ENCODE assay signal across 7 cellular contexts in the genomic region with DNA sequence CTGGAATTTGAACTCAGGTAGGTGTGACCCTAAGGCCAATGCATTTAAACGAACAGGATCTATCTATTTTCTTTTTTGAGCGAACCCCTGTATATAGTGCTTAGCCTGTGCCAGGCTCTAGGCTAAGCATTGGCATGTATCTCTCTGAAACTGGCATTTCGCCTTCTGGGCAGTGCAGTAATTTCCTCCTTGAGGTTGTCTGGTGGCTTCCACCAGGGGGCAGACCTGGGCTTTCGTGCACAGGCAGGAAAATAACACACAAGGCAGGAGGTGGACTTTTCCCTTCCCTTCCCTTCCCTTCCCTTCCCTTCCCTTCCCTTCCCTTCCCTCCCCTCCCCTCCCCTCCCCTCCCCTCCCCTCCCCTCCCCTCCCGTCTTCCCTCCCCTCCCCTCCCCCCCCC. TPM values are rescaled to one million over a fixed set of nuclear protein-coding genes. Genes with fewer than 3 reads are reported as not detected.
DNase-seq lines count a peak whose midpoint lies in the region; TF ChIP-seq lines count a peak whose summit lies in the region.

No MANE protein-coding gene starts in this region.

- CTCF ChIA-PET in MCF 10A (lab: Yijun Ruan, JAX): interaction anchor here (0.6 to 10.0 kb wide), 31 partner anchors 9 to 1417 kb away, joined by 3 to 248 read pairs (median 4); no protein-coding TSS in a partner anchor

- DNase-seq in NCI-H1694 treated with DMSO at 0.1 percent for 48 hours (lab: John Stamatoyannopoulos, UW) (peak; percentile 31), MCF 10A (ENCODE audit: unreplicated experiment) (peak; percentile 70), iris pigment epithelial cell (ENCODE audit: low read depth) (peak; percentile 48), mesenteric fat pad (ENCODE audit: low spot score) (no peak)
- DNase-seq in stimulated activated CD4-positive, alpha-beta T cell treated with anti-CD3 and anti-CD28 coated beads, Interleukin-15, amount 100 ng/mL, for 48 hours (ENCODE audit: low read depth in 2 of 2): peak; percentile 49 to 65

- peaks cover 7% of the 10 kb centered on the region for H3K4me1 Mint-ChIP-seq in MCF 10A (ENCODE audit: insufficient read depth, unreplicated experiment)

- H3K36me3 Mint-ChIP-seq in MCF 10A (ENCODE audit: insufficient read depth, unreplicated experiment): no peaks in the 10 kb centered on the region

- TF ChIP-seq CTCF in GM12873 (IDR thresholded peaks at IDR 0.05; ENCODE audit: insufficient read depth, low read depth, low read length, missing control alignments): peak; percentile 81
- TF ChIP-seq CTCF in VCaP (conservative IDR thresholded peaks at IDR 0.05): peak; percentile 62
- TF ChIP-seq CTCF in MCF 10A (IDR thresholded peaks at IDR 0.05; ENCODE audit: unreplicated experiment): peak; percentile 62

- intact Hi-C loops in MCF 10A (cut with micrococcal nuclease): no loop called here

- H3K27ac ChIP-seq in VCaP: no peak overlapping the region

- no peak overlapping the region for H3K4me3 Mint-ChIP-seq in MCF 10A (ENCODE audit: unreplicated experiment)

- no peaks in the 10 kb centered on the region for H3K9me3 Mint-ChIP-seq in MCF 10A (ENCODE audit: unreplicated experiment)

- BruUV-seq in MCF 10A (replicated peaks; lab: Mats Ljungman, UMichigan): no TSS peak

- POLR2A ChIA-PET in MCF 10A (lab: Yijun Ruan, JAX): interaction anchor here (0.9 kb wide), 1 partner anchor 209 kb away, joined by 3 read pairs; no protein-coding TSS in a partner anchor

- H3K27me3 Mint-ChIP-seq in MCF 10A (ENCODE audit: insufficient read depth, unreplicated experiment): no peaks in the 10 kb centered on the region

- no peak overlapping the region for H3K27ac Mint-ChIP-seq in MCF 10A (ENCODE audit: low read depth, unreplicated experiment)

RNA-seq across cellular contexts. Expression of a gene that starts 34.4 kb away (rescaled TPM):
- not detected in 2 replicates for total RNA-seq in MCF 10A (2022)
- 11.0 TPM for total RNA-seq in mesenteric fat pad

RNA-seq across cellular contexts. Expression of a gene that starts 46.6 kb away (rescaled TPM):
- not detected in 2 replicates for total RNA-seq in MCF 10A (2022)
- 0.22 TPM for total RNA-seq in mesenteric fat pad

Comparison
In these comparisons a context has a peak if more than half of its experiments do, and no peak if none do; other contexts are left out.
1. RNA of a gene that starts 34.4 kb away (total RNA-seq): 11.0 TPM in mesenteric fat pad (single experiment); not detected in MCF 10A; every median in the first group is over 10 times any median in the second.
2. Peak in every context shown above with its lines, with median percentiles within 50 percentile points of each other: CTCF ChIP-seq.